Comparison of ENCODE assay signal across 18 cellular contexts in the genomic region with DNA sequence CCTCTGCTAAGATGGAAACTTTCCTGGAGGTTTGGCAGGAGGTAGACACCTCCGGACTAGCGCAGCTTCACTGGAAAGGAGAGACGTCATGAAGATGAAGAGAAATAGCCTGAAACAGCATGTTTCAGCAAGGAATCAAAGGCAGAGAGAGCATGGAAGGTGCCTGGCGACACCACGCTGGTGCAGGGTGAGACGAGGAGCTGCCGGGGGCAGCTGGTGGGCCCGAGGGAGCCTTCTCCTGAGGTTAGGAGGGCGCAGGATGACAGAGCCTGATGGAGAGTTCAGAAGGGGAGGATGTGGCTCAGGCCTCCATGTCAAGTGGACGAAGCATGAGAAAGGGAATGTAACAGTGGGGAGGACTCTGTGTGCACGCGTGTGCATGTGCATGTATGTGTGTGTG.
A peak's percentile ranks its signal among the peaks of the same experiment; 100 is the strongest.
DNase-seq lines count a peak whose midpoint lies in the region; ATAC-seq and TF ChIP-seq lines count a peak whose summit lies in the region.
"Had no signal": no experiment of that assay in that cellular context is flagged by ENCODE, and none has a peak within 500 bp of the region (broad histone marks: within the 10 kb centered on the region; RNA-seq: fewer than 3 reads in every experiment).

No MANE protein-coding gene starts in this region.

- CTCF ChIA-PET in IMR-90 (lab: Yijun Ruan, JAX), result no interaction called here

- WGBS in IMR-90 (ENCODE audit: extremely low coverage in 2 of 2, insufficient read length in 1 of 2), 2 experiments, result 64% methylated on average over 5 of the region's 12 CpGs; no CpG with 5 or more reads in 1 of the 2 experiments

- H3K9ac ChIP-seq in IMR-90 (ENCODE audit: low read depth, low read length), result no peak overlapping the region
- H3K9ac ChIP-seq: BLaER1, GM23248 had no signal

- in situ Hi-C loops in IMR-90 (cut with MboI; ENCODE audit: low sequenced_read_pairs), result no loop called here

- H3K27ac ChIP-seq in IMR-90 (ENCODE audit: insufficient read depth, low read length) (no peak overlapping the region), lower lobe of right lung (no peak overlapping the region), upper lobe of right lung (no peak overlapping the region)
- H3K27ac ChIP-seq: 22Rv1, BLaER1, C4-2B, GM23248 had no signal

- POLR2A ChIA-PET in IMR-90 (lab: Charles Lee; ENCODE audit: unreplicated experiment), result no interaction called here

- H4K20me1 ChIP-seq in IMR-90 (ENCODE audit: insufficient read depth, low read length), result no peaks in the 10 kb centered on the region
- H4K20me1 ChIP-seq: BLaER1 had no signal

- no peak overlapping the region for H3K18ac ChIP-seq in IMR-90 (ENCODE audit: low read depth, low read length)

- TF ChIP-seq RAD21 in IMR-90 (IDR thresholded peaks at IDR 0.05; ENCODE audit: low read length), result no peak

- H3K9me1 ChIP-seq in IMR-90 (ENCODE audit: insufficient read depth, low read length), result no peaks in the 10 kb centered on the region

- H4K5ac ChIP-seq in IMR-90 (ENCODE audit: low read depth, low read length), result no peak overlapping the region

- no peaks in the 10 kb centered on the region for H3K9me3 ChIP-seq in IMR-90 (ENCODE audit: control insufficient read depth, insufficient read depth, low read length)
- no peaks in the 10 kb centered on the region for H3K9me3 ChIP-seq in lower lobe of right lung
- no peaks in the 10 kb centered on the region for H3K9me3 ChIP-seq in upper lobe of right lung
- H3K9me3 ChIP-seq: BLaER1, Caco-2 had no signal

- H3K27me3 ChIP-seq in IMR-90 (ENCODE audit: control insufficient read depth, insufficient read depth, low read length), result peaks cover 41% of the 10 kb centered on the region
- H3K27me3 ChIP-seq in lower lobe of right lung (ENCODE audit: low read depth), result no peaks in the 10 kb centered on the region
- no peaks in the 10 kb centered on the region for H3K27me3 ChIP-seq in upper lobe of right lung
- H3K27me3 ChIP-seq: BLaER1 had no signal

- no peak overlapping the region for H2BK5ac ChIP-seq in IMR-90 (ENCODE audit: low read depth, low read length, poor library complexity, severe bottlenecking)

- no peak overlapping the region for H2BK20ac ChIP-seq in IMR-90 (ENCODE audit: low read depth, low read length)

- H4K91ac ChIP-seq in IMR-90 (ENCODE audit: insufficient read depth, low read depth, low read length), result no peak overlapping the region

- no peak overlapping the region for H3K23ac ChIP-seq in IMR-90 (ENCODE audit: low read depth, low read length)

- H2AFZ ChIP-seq in IMR-90 (replicated peaks; ENCODE audit: low read length, poor library complexity), result peak overlapping the region; percentile 43
- H2AFZ ChIP-seq: GM23248 had no signal

- dilution Hi-C loops in IMR-90 (cut with HindIII; ENCODE audit: low sequenced_read_pairs, unreplicated experiment), result no loop called here

- H3K56ac ChIP-seq in IMR-90 (ENCODE audit: extremely low read depth, insufficient read depth, low read length), result no peak overlapping the region

- intact Hi-C loops in IMR-90 (cut with micrococcal nuclease), result no loop called here
- intact Hi-C loops in lower lobe of right lung (cut with DNase I), result no loop called here
- intact Hi-C loops in posterior vena cava (cut with DNase I), result no loop called here
- intact Hi-C loops in upper lobe of right lung (cut with DNase I), result no loop called here

- TF ChIP-seq POLR2A in IMR-90 (IDR thresholded peaks at IDR 0.05; ENCODE audit: low read depth, low read length), result no peak

- H3K4me2 ChIP-seq in IMR-90 (ENCODE audit: low read depth, low read length), result no peak overlapping the region

- no TSS peak for BruUV-seq in IMR-90 (replicated peaks; lab: Mats Ljungman, UMichigan)

- H3K36me3 ChIP-seq in IMR-90 (ENCODE audit: control insufficient read depth, insufficient read depth, low read length) (no peaks in the 10 kb centered on the region), lower lobe of right lung (no peaks in the 10 kb centered on the region), upper lobe of right lung (no peaks in the 10 kb centered on the region)
- H3K36me3 ChIP-seq: BLaER1 had no signal

- H2BK120ac ChIP-seq in IMR-90 (ENCODE audit: low read depth, low read length), result no peak overlapping the region

- no peak overlapping the region for H2AK5ac ChIP-seq in IMR-90 (ENCODE audit: low read depth, low read length)

- no peak for DNase-seq in IMR-90
- DNase-seq in lower lobe of right lung, result peak; percentile 9
- peak; percentile 18 for DNase-seq in posterior vena cava (ENCODE audit: low spot score)
- DNase-seq in upper lobe of right lung, result peak; percentile 28
- no peak for DNase-seq in SKM-1 (lab: John Stamatoyannopoulos, UW; ENCODE audit: unreplicated experiment)
- DNase-seq: Caco-2; CD4-positive, CD25-positive, alpha-beta regulatory T cell; CD8-positive, alpha-beta T cell; DMS153; DND-41; GM23248; H9 had no signal

- TF ChIP-seq CTCF in IMR-90 (conservative IDR thresholded peaks at IDR 0.05; ENCODE audit: low read depth, low read length) (no peak), lower lobe of right lung (IDR thresholded peaks at IDR 0.05) (no peak), upper lobe of right lung (IDR thresholded peaks at IDR 0.05) (no peak)

- H4K8ac ChIP-seq in IMR-90 (ENCODE audit: low read depth in 2 of 2, low read length in 2 of 2), result no peak overlapping the region

- no peak for ATAC-seq in IMR-90 (ENCODE audit: low read depth)
- ATAC-seq in lower lobe of right lung, result no peak
- ATAC-seq in upper lobe of right lung, result no peak
- no peak for ATAC-seq in HG03135 (IDR thresholded peaks at IDR 0.05; ENCODE audit: unreplicated experiment)
- ATAC-seq in GM21576 (IDR thresholded peaks at IDR 0.05; ENCODE audit: unreplicated experiment), result no peak
- ATAC-seq: CD8-positive, alpha-beta T cell; HCT116 had no signal

- no peak overlapping the region for H2BK15ac ChIP-seq in IMR-90 (ENCODE audit: low read depth, low read length)

- no peak overlapping the region for H3K4ac ChIP-seq in IMR-90 (ENCODE audit: low read depth, low read length)

- H3K79me1 ChIP-seq in IMR-90 (ENCODE audit: low read depth in 1 of 2, low read length in 2 of 2), result no peaks in the 10 kb centered on the region

- no peaks in the 10 kb centered on the region for H3K4me1 ChIP-seq in IMR-90 (ENCODE audit: control insufficient read depth, insufficient read depth, low read length)
- peaks cover 8% of the 10 kb centered on the region for H3K4me1 ChIP-seq in lower lobe of right lung
- H3K4me1 ChIP-seq in upper lobe of right lung, result no peaks in the 10 kb centered on the region

- no peak overlapping the region for H3K4me3 ChIP-seq in IMR-90 (ENCODE audit: insufficient read depth, low read depth, low read length)
- no peak overlapping the region for H3K4me3 ChIP-seq in lower lobe of right lung
- H3K4me3 ChIP-seq in upper lobe of right lung, result no peak overlapping the region
- H3K4me3 ChIP-seq: BLaER1, GM23248 had no signal

- H2AK9ac ChIP-seq in IMR-90 (replicated peaks; ENCODE audit: low read depth, low read length, poor library complexity), result no peak overlapping the region

- H3K14ac ChIP-seq in IMR-90 (replicated peaks; ENCODE audit: low read depth, low read length), result no peak overlapping the region

TF ChIP-seq in IMR-90, 13 proteins besides CTCF, POLR2A, EP300 and RAD21:
- TF ChIP-seq CEBPB (IDR thresholded peaks at IDR 0.05; ENCODE audit: low read depth, low read length), result no peak
- no peak for TF ChIP-seq MAZ (IDR thresholded peaks at IDR 0.05; ENCODE audit: borderline replicate concordance, low read depth, low read length)
- TF ChIP-seq, protein P1, sequence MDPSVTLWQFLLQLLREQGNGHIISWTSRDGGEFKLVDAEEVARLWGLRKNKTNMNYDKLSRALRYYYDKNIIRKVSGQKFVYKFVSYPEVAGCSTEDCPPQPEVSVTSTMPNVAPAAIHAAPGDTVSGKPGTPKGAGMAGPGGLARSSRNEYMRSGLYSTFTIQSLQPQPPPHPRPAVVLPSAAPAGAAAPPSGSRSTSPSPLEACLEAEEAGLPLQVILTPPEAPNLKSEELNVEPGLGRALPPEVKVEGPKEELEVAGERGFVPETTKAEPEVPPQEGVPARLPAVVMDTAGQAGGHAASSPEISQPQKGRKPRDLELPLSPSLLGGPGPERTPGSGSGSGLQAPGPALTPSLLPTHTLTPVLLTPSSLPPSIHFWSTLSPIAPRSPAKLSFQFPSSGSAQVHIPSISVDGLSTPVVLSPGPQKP (IDR thresholded peaks at IDR 0.05; ENCODE audit: borderline replicate concordance, low read depth, low read length), result no peak
- no peak for TF ChIP-seq SMC3 (IDR thresholded peaks at IDR 0.05; ENCODE audit: low read depth, low read length)
- TF ChIP-seq NFE2L2 (IDR thresholded peaks at IDR 0.05; ENCODE audit: low read depth, low read length), result no peak
- no peak for TF ChIP-seq MAFK (IDR thresholded peaks at IDR 0.05; ENCODE audit: low read depth, low read length)
- no peak for TF ChIP-seq BHLHE40 (IDR thresholded peaks at IDR 0.05; ENCODE audit: low read depth, low read length)
- TF ChIP-seq CHD1 (IDR thresholded peaks at IDR 0.05; ENCODE audit: low read depth, low read length), result no peak
- TF ChIP-seq, protein P2, sequence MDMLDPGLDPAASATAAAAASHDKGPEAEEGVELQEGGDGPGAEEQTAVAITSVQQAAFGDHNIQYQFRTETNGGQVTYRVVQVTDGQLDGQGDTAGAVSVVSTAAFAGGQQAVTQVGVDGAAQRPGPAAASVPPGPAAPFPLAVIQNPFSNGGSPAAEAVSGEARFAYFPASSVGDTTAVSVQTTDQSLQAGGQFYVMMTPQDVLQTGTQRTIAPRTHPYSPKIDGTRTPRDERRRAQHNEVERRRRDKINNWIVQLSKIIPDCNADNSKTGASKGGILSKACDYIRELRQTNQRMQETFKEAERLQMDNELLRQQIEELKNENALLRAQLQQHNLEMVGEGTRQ (IDR thresholded peaks at IDR 0.05; ENCODE audit: low read depth, low read length), result no peak
- TF ChIP-seq RFX5 (IDR thresholded peaks at IDR 0.05; ENCODE audit: low read depth, low read length), result no peak
- no peak for TF ChIP-seq RCOR1 (IDR thresholded peaks at IDR 0.05; ENCODE audit: insufficient replicate concordance, low read length)
- TF ChIP-seq MXI1 (IDR thresholded peaks at IDR 0.05; ENCODE audit: borderline replicate concordance, low read depth, low read length), result no peak
- no peak for TF ChIP-seq FOS (IDR thresholded peaks at IDR 0.05; ENCODE audit: low read depth, low read length)

Comparison
In these comparisons a context has a peak if more than half of its experiments do, and no peak if none do; other contexts are left out.
1. DNase-seq: peak in lower lobe of right lung (single experiment), posterior vena cava (single experiment) and upper lobe of right lung (single experiment); none in IMR-90 (single experiment) and SKM-1 (single experiment).